In the genomic region with DNA sequence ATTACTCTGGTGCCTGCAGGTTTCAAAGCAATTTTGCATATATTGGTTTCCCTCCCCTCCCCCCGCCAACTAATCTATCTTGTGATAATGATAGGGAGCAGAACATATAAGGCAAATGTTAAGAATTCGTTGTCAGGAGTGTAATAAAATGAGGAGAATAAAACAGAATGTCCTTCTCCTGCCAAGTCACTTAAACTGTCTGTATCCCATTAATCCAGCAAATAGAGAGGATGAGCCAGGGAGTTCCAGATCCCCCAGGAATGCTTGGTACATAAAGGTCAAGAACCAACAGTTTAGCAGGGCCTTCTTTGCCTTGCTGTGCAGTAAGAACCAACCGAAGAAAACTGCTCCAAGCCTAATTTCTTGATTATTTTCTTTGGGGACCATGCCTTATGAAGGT, we compare ENCODE assay signal across 18 cellular contexts.
DNase-seq lines count a peak whose midpoint lies in the region; ATAC-seq, FAIRE-seq and TF ChIP-seq lines count a peak whose summit lies in the region.
"Had no signal": no experiment of that assay in that cellular context is flagged by ENCODE, and none has a peak within 500 bp of the region (broad histone marks: within the 10 kb centered on the region; RNA-seq: fewer than 3 reads in every experiment).

No MANE protein-coding gene starts in this region.

- no peak overlapping the region for H3K14ac ChIP-seq in mesenchymal stem cell (ENCODE audit: low read length in 2 of 2)

- H3K9me3 ChIP-seq in adipocyte (ENCODE audit: control insufficient read depth, low read length) (no peaks in the 10 kb centered on the region), mesenchymal stem cell (ENCODE audit: control insufficient read depth, low read length) (no peaks in the 10 kb centered on the region), transverse colon (no peaks in the 10 kb centered on the region)

- ATAC-seq in GM21723 (IDR thresholded peaks at IDR 0.05; ENCODE audit: unreplicated experiment): no peak
- ATAC-seq: HCT116 had no signal

- no peak overlapping the region for H3K23ac ChIP-seq in mesenchymal stem cell (ENCODE audit: low read length in 2 of 2)

- no peak overlapping the region for H2BK15ac ChIP-seq in mesenchymal stem cell (ENCODE audit: low read depth, poor library complexity, severe bottlenecking)

- no peak for FAIRE-seq in urothelium cell line (lab: Jason Lieb, UNC)
- FAIRE-seq: G401.6, H54 had no signal

- H3K27ac ChIP-seq in mesenchymal stem cell (ENCODE audit: low read length, poor library complexity, severe bottlenecking): no peak overlapping the region
- peak overlapping the region; percentile 40 to 67 (median 57) for H3K27ac ChIP-seq in transverse colon
- H3K27ac ChIP-seq: BLaER1 treated with 17β-estradiol and CSF1 and Interleukin-3, amounts not matched to agents 10 nM and 100 nM had no signal

- H3K4ac ChIP-seq in mesenchymal stem cell (ENCODE audit: low read depth in 1 of 2, low read length in 2 of 2): peak overlapping the region in 1 of 2 experiments; percentile 87

- H4K8ac ChIP-seq in mesenchymal stem cell (ENCODE audit: low read length): no peak overlapping the region

- peak; percentile 28 for TF ChIP-seq EP300 in transverse colon (IDR thresholded peaks at IDR 0.05; ENCODE audit: low read depth)

- no peak overlapping the region for H4K91ac ChIP-seq in mesenchymal stem cell (ENCODE audit: low read length)

- TF ChIP-seq POLR2A in transverse colon (IDR thresholded peaks at IDR 0.05): no peak

- H3K27me3 ChIP-seq in adipocyte (replicated peaks; ENCODE audit: control insufficient read depth, insufficient read depth, low read length) (no peaks in the 10 kb centered on the region), mesenchymal stem cell (ENCODE audit: control insufficient read depth in 1 of 2, insufficient read depth in 1 of 2, low read length in 2 of 2) (no peaks in the 10 kb centered on the region), transverse colon (no peaks in the 10 kb centered on the region)

- DNase-seq in EH (ENCODE audit: low read depth) (peak; percentile 72), adipocyte (ENCODE audit: low read depth) (no peak), mesenchymal stem cell (no peak), transverse colon (no peak), urothelium cell line (ENCODE audit: low spot score) (no peak), DMS 273 (lab: John Stamatoyannopoulos, UW; ENCODE audit: unreplicated experiment) (no peak)
- DNase-seq in stimulated activated CD4-positive, alpha-beta T cell treated with anti-CD3 and anti-CD28 coated beads, Interleukin-1b, Interleukin-23, amount 100 ng/mL, for 48 hours: no peak
- DNase-seq: 8988T; CD4-positive, CD25-positive, alpha-beta regulatory T cell; DMS 273 treated with DMSO at 0.1 percent for 48 hours; DMS79; EL; GM23248 had no signal

- H3K4me3 ChIP-seq in adipocyte (ENCODE audit: low read length) (no peak overlapping the region), mesenchymal stem cell (ENCODE audit: insufficient read depth in 1 of 2, low read depth in 1 of 2, low read length in 2 of 2) (no peak overlapping the region), transverse colon (no peak overlapping the region)
- H3K4me3 ChIP-seq: BLaER1 treated with 17β-estradiol and CSF1 and Interleukin-3, amounts not matched to agents 10 nM and 100 nM; GM23248 had no signal

- no peak overlapping the region for H2BK12ac ChIP-seq in mesenchymal stem cell (ENCODE audit: low read length in 2 of 2)

- H3K9ac ChIP-seq in adipocyte (ENCODE audit: low read length) (peak overlapping the region; percentile 60), mesenchymal stem cell (ENCODE audit: low read length) (peak overlapping the region; percentile 81)
- H3K9ac ChIP-seq: BLaER1 treated with 17β-estradiol and CSF1 and Interleukin-3, amounts not matched to agents 10 nM and 100 nM had no signal

- H2BK120ac ChIP-seq in mesenchymal stem cell (ENCODE audit: low read depth, low read length): no peak overlapping the region

- intact Hi-C loops in transverse colon (cut with DNase I; ENCODE audit: low total_unique reads): no loop called here

- 100% methylated on average over 1 of the region's 3 CpGs for WGBS in mesenchymal stem cell
- 40% methylated on average over 3 of the region's 3 CpGs; no CpG with 5 or more reads in 1 of the 2 donors for WGBS in transverse colon (ENCODE audit: low coverage in 1 of 2), 2 donors

- no peak overlapping the region for H2AFZ ChIP-seq in mesenchymal stem cell (ENCODE audit: low read depth, low read length)
- H2AFZ ChIP-seq: GM23248 had no signal

- H3K18ac ChIP-seq in mesenchymal stem cell (ENCODE audit: low read depth in 1 of 2, low read length in 2 of 2): no peak overlapping the region

- no peak overlapping the region for H2BK5ac ChIP-seq in mesenchymal stem cell (ENCODE audit: low read depth, low read length, poor library complexity, severe bottlenecking)

- no peak overlapping the region for H3K4me2 ChIP-seq in mesenchymal stem cell (ENCODE audit: low read length, poor library complexity, severe bottlenecking)

- H3K36me3 ChIP-seq in adipocyte (ENCODE audit: control insufficient read depth, insufficient read depth, low read length, severe bottlenecking): no peaks in the 10 kb centered on the region
- no peaks in the 10 kb centered on the region for H3K36me3 ChIP-seq in mesenchymal stem cell (ENCODE audit: control insufficient read depth in 1 of 2, insufficient read depth in 2 of 2, low read depth in 1 of 2, low read length in 2 of 2)
- H3K36me3 ChIP-seq in transverse colon: no peaks in the 10 kb centered on the region
- H3K36me3 ChIP-seq: BLaER1 treated with 17β-estradiol and CSF1 and Interleukin-3, amounts not matched to agents 10 nM and 100 nM had no signal

- H3K4me1 ChIP-seq in adipocyte (ENCODE audit: control insufficient read depth, insufficient read depth, low read length) (peaks cover 63% of the 10 kb centered on the region), mesenchymal stem cell (ENCODE audit: control insufficient read depth, insufficient read depth, low read depth, low read length) (no peaks in the 10 kb centered on the region), transverse colon (peaks cover 0 to 4% (median 0%) of the 10 kb centered on the region in 4 donors)

- TF ChIP-seq CTCF in transverse colon (IDR thresholded peaks at IDR 0.05): no peak

- H3K79me1 ChIP-seq in mesenchymal stem cell (replicated peaks; ENCODE audit: low read length, poor library complexity, severe bottlenecking): peaks cover 1% of the 10 kb centered on the region

- in situ Hi-C loops in transverse colon (cut with MboI; ENCODE audit: low pct_ligation_motif_present in 1 of 4, low pct_unique_long_range_greater_than_20kb in 1 of 4, low sequenced_read_pairs in 3 of 4): no loop called here

- H2AK5ac ChIP-seq in mesenchymal stem cell (ENCODE audit: low read length, severe bottlenecking): no peak overlapping the region
